In the genomic region with DNA sequence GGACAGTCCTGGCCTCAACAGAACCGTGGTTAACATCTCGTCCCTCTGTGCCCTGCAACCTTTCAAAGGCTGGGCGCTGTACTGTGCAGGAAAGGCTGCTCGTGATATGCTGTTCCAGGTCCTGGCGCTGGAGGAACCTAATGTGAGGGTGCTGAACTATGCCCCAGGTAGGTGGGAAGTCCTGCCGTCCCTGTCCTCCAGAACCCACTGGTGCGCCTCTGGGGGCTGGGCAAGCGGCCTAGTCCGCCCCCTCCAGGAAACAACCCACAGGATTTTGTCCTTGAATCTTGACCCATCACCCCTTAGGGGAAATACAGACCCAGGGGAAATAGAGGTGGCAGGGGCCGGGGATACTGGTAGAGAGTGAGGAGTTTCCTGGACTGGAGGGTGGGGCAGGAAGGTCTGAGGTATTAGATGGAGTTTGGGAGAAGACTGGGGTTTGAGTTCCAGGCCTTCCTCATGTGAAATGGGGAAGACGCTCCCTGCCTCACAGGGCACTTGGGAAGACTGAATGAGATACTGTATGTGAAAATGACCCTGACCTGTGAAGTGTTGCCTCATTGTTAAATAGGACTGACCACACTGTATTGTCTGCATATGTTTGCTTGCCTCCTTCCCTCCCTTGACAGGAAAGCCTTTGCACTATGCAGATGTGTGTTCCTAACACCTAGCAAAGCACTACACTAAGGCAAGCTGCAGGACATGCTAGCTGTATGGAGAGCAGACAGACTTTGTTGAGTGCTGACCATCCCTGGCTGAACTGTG, we compare ENCODE assay signal across 1 cellular context.
TF ChIP-seq lines count a peak whose summit lies in the region.

No MANE protein-coding gene starts in this region.

TF ChIP-seq in K562, 482 proteins besides CTCF, POLR2A, EP300 and RAD21 (continued from another document):
- TF ChIP-seq, protein P1, sequence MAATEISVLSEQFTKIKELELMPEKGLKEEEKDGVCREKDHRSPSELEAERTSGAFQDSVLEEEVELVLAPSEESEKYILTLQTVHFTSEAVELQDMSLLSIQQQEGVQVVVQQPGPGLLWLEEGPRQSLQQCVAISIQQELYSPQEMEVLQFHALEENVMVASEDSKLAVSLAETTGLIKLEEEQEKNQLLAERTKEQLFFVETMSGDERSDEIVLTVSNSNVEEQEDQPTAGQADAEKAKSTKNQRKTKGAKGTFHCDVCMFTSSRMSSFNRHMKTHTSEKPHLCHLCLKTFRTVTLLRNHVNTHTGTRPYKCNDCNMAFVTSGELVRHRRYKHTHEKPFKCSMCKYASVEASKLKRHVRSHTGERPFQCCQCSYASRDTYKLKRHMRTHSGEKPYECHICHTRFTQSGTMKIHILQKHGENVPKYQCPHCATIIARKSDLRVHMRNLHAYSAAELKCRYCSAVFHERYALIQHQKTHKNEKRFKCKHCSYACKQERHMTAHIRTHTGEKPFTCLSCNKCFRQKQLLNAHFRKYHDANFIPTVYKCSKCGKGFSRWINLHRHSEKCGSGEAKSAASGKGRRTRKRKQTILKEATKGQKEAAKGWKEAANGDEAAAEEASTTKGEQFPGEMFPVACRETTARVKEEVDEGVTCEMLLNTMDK (IDR thresholded peaks at IDR 0.05; ENCODE audit: borderline replicate concordance, insufficient read depth, low read depth, low read length, poor library complexity, severe bottlenecking) = no peak
